In genomic region chr2:949384-949893, GRCh38 we compare ENCODE assay signal across 3 cellular contexts.
TF ChIP-seq lines count a peak whose summit lies in the region.

No MANE protein-coding gene starts in this region.

TF ChIP-seq in liver, 16 proteins besides CTCF, POLR2A, EP300 and RAD21:
- TF ChIP-seq, protein P1, sequence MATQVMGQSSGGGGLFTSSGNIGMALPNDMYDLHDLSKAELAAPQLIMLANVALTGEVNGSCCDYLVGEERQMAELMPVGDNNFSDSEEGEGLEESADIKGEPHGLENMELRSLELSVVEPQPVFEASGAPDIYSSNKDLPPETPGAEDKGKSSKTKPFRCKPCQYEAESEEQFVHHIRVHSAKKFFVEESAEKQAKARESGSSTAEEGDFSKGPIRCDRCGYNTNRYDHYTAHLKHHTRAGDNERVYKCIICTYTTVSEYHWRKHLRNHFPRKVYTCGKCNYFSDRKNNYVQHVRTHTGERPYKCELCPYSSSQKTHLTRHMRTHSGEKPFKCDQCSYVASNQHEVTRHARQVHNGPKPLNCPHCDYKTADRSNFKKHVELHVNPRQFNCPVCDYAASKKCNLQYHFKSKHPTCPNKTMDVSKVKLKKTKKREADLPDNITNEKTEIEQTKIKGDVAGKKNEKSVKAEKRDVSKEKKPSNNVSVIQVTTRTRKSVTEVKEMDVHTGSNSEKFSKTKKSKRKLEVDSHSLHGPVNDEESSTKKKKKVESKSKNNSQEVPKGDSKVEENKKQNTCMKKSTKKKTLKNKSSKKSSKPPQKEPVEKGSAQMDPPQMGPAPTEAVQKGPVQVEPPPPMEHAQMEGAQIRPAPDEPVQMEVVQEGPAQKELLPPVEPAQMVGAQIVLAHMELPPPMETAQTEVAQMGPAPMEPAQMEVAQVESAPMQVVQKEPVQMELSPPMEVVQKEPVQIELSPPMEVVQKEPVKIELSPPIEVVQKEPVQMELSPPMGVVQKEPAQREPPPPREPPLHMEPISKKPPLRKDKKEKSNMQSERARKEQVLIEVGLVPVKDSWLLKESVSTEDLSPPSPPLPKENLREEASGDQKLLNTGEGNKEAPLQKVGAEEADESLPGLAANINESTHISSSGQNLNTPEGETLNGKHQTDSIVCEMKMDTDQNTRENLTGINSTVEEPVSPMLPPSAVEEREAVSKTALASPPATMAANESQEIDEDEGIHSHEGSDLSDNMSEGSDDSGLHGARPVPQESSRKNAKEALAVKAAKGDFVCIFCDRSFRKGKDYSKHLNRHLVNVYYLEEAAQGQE (IDR thresholded peaks at IDR 0.05): no peak
- TF ChIP-seq, protein P2, sequence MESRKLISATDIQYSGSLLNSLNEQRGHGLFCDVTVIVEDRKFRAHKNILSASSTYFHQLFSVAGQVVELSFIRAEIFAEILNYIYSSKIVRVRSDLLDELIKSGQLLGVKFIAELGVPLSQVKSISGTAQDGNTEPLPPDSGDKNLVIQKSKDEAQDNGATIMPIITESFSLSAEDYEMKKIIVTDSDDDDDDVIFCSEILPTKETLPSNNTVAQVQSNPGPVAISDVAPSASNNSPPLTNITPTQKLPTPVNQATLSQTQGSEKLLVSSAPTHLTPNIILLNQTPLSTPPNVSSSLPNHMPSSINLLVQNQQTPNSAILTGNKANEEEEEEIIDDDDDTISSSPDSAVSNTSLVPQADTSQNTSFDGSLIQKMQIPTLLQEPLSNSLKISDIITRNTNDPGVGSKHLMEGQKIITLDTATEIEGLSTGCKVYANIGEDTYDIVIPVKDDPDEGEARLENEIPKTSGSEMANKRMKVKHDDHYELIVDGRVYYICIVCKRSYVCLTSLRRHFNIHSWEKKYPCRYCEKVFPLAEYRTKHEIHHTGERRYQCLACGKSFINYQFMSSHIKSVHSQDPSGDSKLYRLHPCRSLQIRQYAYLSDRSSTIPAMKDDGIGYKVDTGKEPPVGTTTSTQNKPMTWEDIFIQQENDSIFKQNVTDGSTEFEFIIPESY (IDR thresholded peaks at IDR 0.05): no peak
- no peak for TF ChIP-seq HNF4A (conservative IDR thresholded peaks at IDR 0.05)
- TF ChIP-seq NR2F2 (IDR thresholded peaks at IDR 0.05): no peak
- no peak for TF ChIP-seq SP1 (IDR thresholded peaks at IDR 0.05)
- no peak for TF ChIP-seq YY1 (IDR thresholded peaks at IDR 0.05)
- TF ChIP-seq JUND (IDR thresholded peaks at IDR 0.05): no peak

TF ChIP-seq in HepG2, 621 proteins besides CTCF, POLR2A, EP300 and RAD21:
- no peak for TF ChIP-seq ZNF550 (CRISPR knock-in tag; IDR thresholded peaks at IDR 0.05; ENCODE audit: borderline replicate concordance)
TF ChIP-seq in HepG2: peak in this region for 0.

TF ChIP-seq in GM12878, 131 proteins besides CTCF, POLR2A, EP300 and RAD21:
- no peak for TF ChIP-seq BRCA1 (IDR thresholded peaks at IDR 0.05; ENCODE audit: low read depth, low read length)
- TF ChIP-seq BCL3 (IDR thresholded peaks at IDR 0.05; ENCODE audit: borderline replicate concordance, insufficient read depth, low read depth, low read length, poor library complexity, severe bottlenecking): no peak
- TF ChIP-seq PAX5 (IDR thresholded peaks at IDR 0.05; ENCODE audit: borderline replicate concordance, low read depth, low read length): no peak
TF ChIP-seq in GM12878: peak in this region for 0.
